Comparison of ENCODE assay signal across 11 cellular contexts in genomic region chr11:32991898-32992297, GRCh38.
"Had no signal": no experiment of that assay in that cellular context is flagged by ENCODE, and none has a peak within 500 bp of the region (broad histone marks: within the 10 kb centered on the region; RNA-seq: fewer than 3 reads in every experiment).

No MANE protein-coding gene starts in this region.

- H3K9me3 ChIP-seq: HAP-1 had no signal

- H3K9ac ChIP-seq: GM23248 had no signal

- DNase-seq: GM23248, GOT3, H7, H9, HCEC 1CT, HFFc6 had no signal

- H3K4me1 ChIP-seq: HAP-1 had no signal

- H3K27ac ChIP-seq: GM23248 had no signal

- ATAC-seq: GM23338, HCT116 had no signal

- H3K4me3 ChIP-seq: GM23248, GM23338, HAP-1 had no signal

- H2AFZ ChIP-seq: GM23248, GM23338 had no signal

- FAIRE-seq: H1, H54 had no signal

- H3K4me2 ChIP-seq: GM23338 had no signal

- H3K36me3 ChIP-seq: HAP-1 had no signal
